In genomic region chr1:205891481-205891880, GRCh38 we compare ENCODE assay signal across 12 cellular contexts. TPM values are rescaled to one million over a fixed set of nuclear protein-coding genes. Genes with fewer than 3 reads are reported as not detected.
"Had no signal": no experiment of that assay in that cellular context is flagged by ENCODE, and none has a peak within 500 bp of the region (broad histone marks: within the 10 kb centered on the region; RNA-seq: fewer than 3 reads in every experiment).

No MANE protein-coding gene starts in this region.

RNA-seq across cellular contexts. Expression of gene PM20D1, which starts 41.5 kb away (rescaled TPM):
- total RNA-seq: dermis blood vessel endothelial cell, endothelial cell of umbilical vein, fibroblast of lung, occipital lobe, progenitor cell of endocrine pancreas, skeletal muscle tissue had no signal
- polyA plus RNA-seq: esophagus, fibroblast of lung had no signal

RNA-seq across cellular contexts. Expression of gene SLC26A9, which starts 51.8 kb away (rescaled TPM):
- total RNA-seq: colonic mucosa, dermis blood vessel endothelial cell, fibroblast of lung, left colon, occipital lobe, skeletal muscle tissue, spleen, subcutaneous adipose tissue, tibial nerve had no signal
- polyA plus RNA-seq: fibroblast of lung had no signal
